In the genomic region with DNA sequence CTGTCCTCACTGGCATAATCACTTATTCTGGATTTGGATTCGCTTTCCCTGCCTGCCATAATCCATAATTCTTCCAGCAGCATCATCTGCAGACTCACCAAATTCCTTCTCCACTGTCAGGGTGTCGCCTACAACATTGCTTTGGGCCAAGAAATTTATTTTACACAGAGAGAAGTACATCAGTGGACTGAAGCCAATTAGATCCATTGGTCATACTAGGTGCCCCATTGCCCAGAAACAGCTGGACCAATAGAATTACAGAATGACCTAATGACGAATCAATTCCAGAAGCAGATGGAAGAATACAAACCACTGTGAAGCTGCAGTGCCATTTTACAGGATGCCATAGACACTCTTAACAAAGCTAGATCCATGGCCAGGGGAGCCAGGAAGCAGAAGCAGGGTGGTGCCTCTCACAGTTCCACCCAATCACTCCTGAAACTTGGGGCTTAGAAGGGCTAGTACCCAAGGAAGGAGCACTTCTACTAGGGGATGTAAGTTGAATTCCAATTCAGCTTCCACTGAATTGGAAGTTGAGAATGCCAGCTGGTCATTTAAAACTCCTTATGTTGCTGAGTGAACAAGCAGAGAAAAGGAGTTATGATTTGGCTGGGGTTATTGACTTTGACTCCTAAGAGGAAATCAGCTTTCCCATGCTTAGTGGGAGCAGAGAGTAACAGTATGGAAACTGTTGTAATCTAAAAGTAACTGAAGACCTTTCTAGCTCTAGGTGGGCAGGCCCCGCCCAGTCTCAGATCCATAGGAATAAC, we compare ENCODE assay signal across 15 cellular contexts. TPM values are rescaled to one million over a fixed set of nuclear protein-coding genes. Genes with fewer than 3 reads are reported as not detected.
DNase-seq lines count a peak whose midpoint lies in the region; ATAC-seq and TF ChIP-seq lines count a peak whose summit lies in the region.
"Had no signal": no experiment of that assay in that cellular context is flagged by ENCODE, and none has a peak within 500 bp of the region (broad histone marks: within the 10 kb centered on the region; RNA-seq: fewer than 3 reads in every experiment).

No MANE protein-coding gene starts in this region.

- no peaks in the 10 kb centered on the region for H3K9me3 ChIP-seq in vagina

- peaks cover 2% of the 10 kb centered on the region for H3K9me3 Mint-ChIP-seq in glutamatergic neuron (ENCODE audit: unreplicated experiment)
- peaks cover 16% of the 10 kb centered on the region for H3K9me3 Mint-ChIP-seq in activated CD4-positive, alpha-beta memory T cell treated with anti-CD3 and anti-CD28 coated beads for 36 hours

- no peaks in the 10 kb centered on the region for H3K36me3 ChIP-seq in vagina

- TF ChIP-seq CTCF in glutamatergic neuron (IDR thresholded peaks at IDR 0.05; ENCODE audit: partially characterized antibody, unreplicated experiment) (no peak), vagina (IDR thresholded peaks at IDR 0.05) (no peak)

- H3K27me3 ChIP-seq in vagina: no peaks in the 10 kb centered on the region

- H3K4me3 ChIP-seq in vagina: no peak overlapping the region

- H3K27ac Mint-ChIP-seq in glutamatergic neuron (ENCODE audit: unreplicated experiment): peak overlapping the region; percentile 2
- H3K27ac Mint-ChIP-seq in activated CD4-positive, alpha-beta memory T cell treated with anti-CD3 and anti-CD28 coated beads for 36 hours: no peak overlapping the region
- H3K27ac Mint-ChIP-seq: CD14-positive monocyte had no signal

- DNase-seq in AG08395 (ENCODE audit: low spot score) (peak; percentile 23), G401 (ENCODE audit: low spot score) (peak; percentile 54), RPMI7951 (ENCODE audit: low read depth) (peak; percentile 37), glutamatergic neuron (no peak), vagina (ENCODE audit: extremely low spot score in 2 of 2) (no peak)
- no peak for DNase-seq in activated CD4-positive, alpha-beta memory T cell treated with anti-CD3 and anti-CD28 coated beads for 36 hours
- DNase-seq: AML-193, NCI-H1092, NCI-H146, NCI-H345 had no signal

- H3K4me1 Mint-ChIP-seq in glutamatergic neuron (ENCODE audit: low read depth, unreplicated experiment): peaks cover 15% of the 10 kb centered on the region
- H3K4me1 Mint-ChIP-seq in activated CD4-positive, alpha-beta memory T cell treated with anti-CD3 and anti-CD28 coated beads for 36 hours (ENCODE audit: low read depth): no peaks in the 10 kb centered on the region
- H3K4me1 Mint-ChIP-seq: CD14-positive monocyte had no signal

- POLR2A ChIA-PET in activated CD4-positive, alpha-beta memory T cell treated with anti-CD3 and anti-CD28 coated beads for 36 hours (lab: Charles Lee): interaction anchor here (0.5 kb wide), 1 partner anchor 1326 kb away, joined by 3 read pairs; no protein-coding TSS in a partner anchor

- H3K27ac ChIP-seq in vagina: no peak overlapping the region
- H3K27ac ChIP-seq: KMS-11 had no signal

- peaks cover 4% of the 10 kb centered on the region for H3K27me3 Mint-ChIP-seq in glutamatergic neuron (ENCODE audit: unreplicated experiment)
- H3K27me3 Mint-ChIP-seq in activated CD4-positive, alpha-beta memory T cell treated with anti-CD3 and anti-CD28 coated beads for 36 hours: peaks cover 6% of the 10 kb centered on the region

- H3K4me3 Mint-ChIP-seq in glutamatergic neuron (ENCODE audit: unreplicated experiment): no peak overlapping the region
- no peak overlapping the region for H3K4me3 Mint-ChIP-seq in activated CD4-positive, alpha-beta memory T cell treated with anti-CD3 and anti-CD28 coated beads for 36 hours
- H3K4me3 Mint-ChIP-seq: CD14-positive monocyte had no signal

- no peak for TF ChIP-seq POLR2A in vagina (IDR thresholded peaks at IDR 0.05)

- no peak for ATAC-seq in GM21381 (IDR thresholded peaks at IDR 0.05; ENCODE audit: unreplicated experiment)

- intact Hi-C loops in activated CD4-positive, alpha-beta memory T cell treated with anti-CD3 and anti-CD28 coated beads for 36 hours (cut with micrococcal nuclease): no loop called here
- intact Hi-C loops in vagina (cut with DNase I): no loop called here

- CTCF ChIA-PET in activated CD4-positive, alpha-beta memory T cell treated with anti-CD3 and anti-CD28 coated beads for 36 hours (lab: Charles Lee): no interaction called here

- H3K4me1 ChIP-seq in vagina: peaks cover 16% of the 10 kb centered on the region

- in situ Hi-C loops in G401 (cut with HindIII; ENCODE audit: low sequenced_read_pairs): no loop called here

- no peaks in the 10 kb centered on the region for H3K36me3 Mint-ChIP-seq in glutamatergic neuron (ENCODE audit: unreplicated experiment)
- H3K36me3 Mint-ChIP-seq in activated CD4-positive, alpha-beta memory T cell treated with anti-CD3 and anti-CD28 coated beads for 36 hours: no peaks in the 10 kb centered on the region
- H3K36me3 Mint-ChIP-seq: CD14-positive monocyte had no signal

RNA-seq across cellular contexts. Expression of a gene that starts 44.0 kb away (rescaled TPM):
- total RNA-seq in G401 (2014; rRNA removed; shearing (Covaris generic)): 1.8 and 2.2 TPM in 2 replicates
- not detected in 2 replicates for total RNA-seq in RPMI7951 (2014; rRNA removed; shearing (Covaris generic))
- not detected for total RNA-seq in glutamatergic neuron (ENCODE audit: unreplicated experiment)
- total RNA-seq in activated CD4-positive, alpha-beta memory T cell treated with anti-CD3 and anti-CD28 coated beads for 36 hours: not detected
- 9.3 TPM for total RNA-seq in vagina
- total RNA-seq: A673, SK-MEL-5 had no signal

Comparison
In these comparisons a context has a peak if more than half of its experiments do, and no peak if none do; other contexts are left out.
1. DNase-seq: peak in AG08395 (single experiment), G401 (single experiment) and RPMI7951 (single experiment); none in glutamatergic neuron (single experiment), activated CD4-positive, alpha-beta memory T cell treated with anti-CD3 and anti-CD28 coated beads for 36 hours (single experiment) and vagina (0 of 2).